Comparison of ENCODE assay signal across 9 cellular contexts in genomic region chr1:153597206-153597605, GRCh38. TPM values are rescaled to one million over a fixed set of nuclear protein-coding genes. Genes with fewer than 3 reads are reported as not detected.
DNase-seq lines count a peak whose midpoint lies in the region; ATAC-seq and TF ChIP-seq lines count a peak whose summit lies in the region.
"Had no signal": no experiment of that assay in that cellular context is flagged by ENCODE, and none has a peak within 500 bp of the region (broad histone marks: within the 10 kb centered on the region; RNA-seq: fewer than 3 reads in every experiment).

No MANE protein-coding gene starts in this region.

- CTCF ChIA-PET in Panc1 (lab: Charles Lee): no interaction called here

- in situ Hi-C loops in Panc1 (cut with HindIII; ENCODE audit: low pct_unique_long_range_greater_than_20kb, low sequenced_read_pairs): no loop called here

- peaks cover 7 to 29% (median 17%) of the 10 kb centered on the region in 4 donors for H3K4me1 Mint-ChIP-seq in CD4-positive, CD25-positive, alpha-beta regulatory T cell

- H3K4me3 Mint-ChIP-seq in CD4-positive, CD25-positive, alpha-beta regulatory T cell: no peak overlapping the region

- POLR2A ChIA-PET in Panc1 (lab: Charles Lee): no interaction called here

- peak in 1 of 3 donors; percentile 42 for DNase-seq in CD4-positive, CD25-positive, alpha-beta regulatory T cell
- no peak for DNase-seq in Panc1 (ENCODE audit: low read depth, low spot score)
- DNase-seq in hepatic stellate cell (ENCODE audit: low spot score): peak; percentile 25
- no peak for DNase-seq in amygdala (lab: John Stamatoyannopoulos, UW)
- no peak for DNase-seq in DMS 273 (lab: John Stamatoyannopoulos, UW; ENCODE audit: unreplicated experiment)
- no peak for DNase-seq in T-helper 9 cell
- DNase-seq: DND-41, NCI-H2171 treated with DMSO at 0.1 percent for 48 hours had no signal

- ATAC-seq in CD4-positive, CD25-positive, alpha-beta regulatory T cell (ENCODE audit: low read depth in 2 of 2): peak; percentile 46 to 52
- ATAC-seq in Panc1: peak; percentile 61; the same call in 1 of the 2 replicates

- H3K27me3 ChIP-seq in CD4-positive, CD25-positive, alpha-beta regulatory T cell (ENCODE audit: control insufficient read depth, insufficient read depth, low read length): no peaks in the 10 kb centered on the region
- no peaks in the 10 kb centered on the region for H3K27me3 ChIP-seq in Panc1 (ENCODE audit: control insufficient read depth, insufficient read depth, low read length)
- H3K27me3 ChIP-seq: cardiac muscle cell had no signal

- no peak for TF ChIP-seq CTCF in Panc1 (IDR thresholded peaks at IDR 0.05)

- no peak overlapping the region for H3K27ac ChIP-seq in CD4-positive, CD25-positive, alpha-beta regulatory T cell (ENCODE audit: insufficient read depth, low read length, poor library complexity, severe bottlenecking)
- no peak overlapping the region for H3K27ac ChIP-seq in Panc1 (ENCODE audit: low read length)
- H3K27ac ChIP-seq: cardiac muscle cell had no signal

- H3K36me3 Mint-ChIP-seq in CD4-positive, CD25-positive, alpha-beta regulatory T cell: no peaks in the 10 kb centered on the region

- H3K36me3 ChIP-seq in CD4-positive, CD25-positive, alpha-beta regulatory T cell (ENCODE audit: control insufficient read depth, insufficient read depth, low read length): no peaks in the 10 kb centered on the region
- no peaks in the 10 kb centered on the region for H3K36me3 ChIP-seq in Panc1 (ENCODE audit: control insufficient read depth, insufficient read depth, low read length)
- H3K36me3 ChIP-seq: cardiac muscle cell had no signal

- intact Hi-C loops in Panc1 (cut with micrococcal nuclease; ENCODE audit: unreplicated experiment): no loop called here

- BruUV-seq in Panc1 (replicated peaks; lab: Mats Ljungman, UMichigan): no TSS peak

- peaks cover 10% of the 10 kb centered on the region for H3K4me1 ChIP-seq in CD4-positive, CD25-positive, alpha-beta regulatory T cell (ENCODE audit: control insufficient read depth, insufficient read depth, low read length, poor library complexity, severe bottlenecking)
- H3K4me1 ChIP-seq in Panc1 (ENCODE audit: control insufficient read depth, insufficient read depth, low read length): no peaks in the 10 kb centered on the region

- no peaks in the 10 kb centered on the region for H3K9me3 ChIP-seq in CD4-positive, CD25-positive, alpha-beta regulatory T cell (ENCODE audit: control insufficient read depth in 2 of 2, low read length in 2 of 2)
- H3K9me3 ChIP-seq in Panc1 (ENCODE audit: control insufficient read depth, insufficient read depth, low read depth, low read length): no peaks in the 10 kb centered on the region

- H3K4me3 ChIP-seq in CD4-positive, CD25-positive, alpha-beta regulatory T cell (ENCODE audit: low read depth, low read length): no peak overlapping the region
- no peak overlapping the region for H3K4me3 ChIP-seq in Panc1 (ENCODE audit: low read depth in 2 of 2, low read length in 2 of 2)
- H3K4me3 ChIP-seq: cardiac muscle cell had no signal

- H3K27ac Mint-ChIP-seq in CD4-positive, CD25-positive, alpha-beta regulatory T cell: peak overlapping the region in 2 of 3 donors; percentile 54 to 69

- no peaks in the 10 kb centered on the region for H3K27me3 Mint-ChIP-seq in CD4-positive, CD25-positive, alpha-beta regulatory T cell

- no peaks in the 10 kb centered on the region for H3K9me3 Mint-ChIP-seq in CD4-positive, CD25-positive, alpha-beta regulatory T cell

RNA-seq across cellular contexts. Expression of gene S100A16, which starts 15.7 kb away (rescaled TPM):
- not detected for total RNA-seq in CD4-positive, CD25-positive, alpha-beta regulatory T cell
- not detected for polyA plus RNA-seq in CD4-positive, CD25-positive, alpha-beta regulatory T cell
- total RNA-seq in Panc1 (2021; ENCODE audit: unreplicated experiment): 61.6 TPM
- 95.0 TPM for polyA plus RNA-seq in Panc1 (2012; ENCODE audit: insufficient read length)

RNA-seq across cellular contexts. Expression of gene S100A14, which starts 18.9 kb away (rescaled TPM):
- total RNA-seq in CD4-positive, CD25-positive, alpha-beta regulatory T cell: not detected
- polyA plus RNA-seq in CD4-positive, CD25-positive, alpha-beta regulatory T cell: not detected
- total RNA-seq in Panc1 (2021; ENCODE audit: unreplicated experiment): 0.57 TPM
- polyA plus RNA-seq in Panc1 (2012; ENCODE audit: insufficient read length): not detected

RNA-seq across cellular contexts. Expression of gene S100A13, which starts 30.1 kb away (rescaled TPM):
- 6.4 TPM for total RNA-seq in CD4-positive, CD25-positive, alpha-beta regulatory T cell
- polyA plus RNA-seq in CD4-positive, CD25-positive, alpha-beta regulatory T cell: 1 to 10 TPM in 2 of 4 donors, under 1 TPM in 2; 0.41 to 1.8 (median 1.3) TPM
- 111 TPM for total RNA-seq in Panc1 (2021; ENCODE audit: unreplicated experiment)
- 218 TPM for polyA plus RNA-seq in Panc1 (2012; ENCODE audit: insufficient read length)

RNA-seq across cellular contexts. Expression of gene S100A1, which starts 31.0 kb away (rescaled TPM):
- total RNA-seq in CD4-positive, CD25-positive, alpha-beta regulatory T cell: not detected
- polyA plus RNA-seq in CD4-positive, CD25-positive, alpha-beta regulatory T cell: not detected
- 2.9 TPM for total RNA-seq in Panc1 (2021; ENCODE audit: unreplicated experiment)
- polyA plus RNA-seq in Panc1 (2012; ENCODE audit: insufficient read length): 8.0 TPM
- polyA plus RNA-seq: cardiac muscle cell had no signal

RNA-seq across cellular contexts. Expression of gene S100A2, which starts 31.6 kb away (rescaled TPM):
- not detected for total RNA-seq in CD4-positive, CD25-positive, alpha-beta regulatory T cell
- not detected for polyA plus RNA-seq in CD4-positive, CD25-positive, alpha-beta regulatory T cell
- 6.2 TPM for total RNA-seq in Panc1 (2021; ENCODE audit: unreplicated experiment)
- 10.7 TPM for polyA plus RNA-seq in Panc1 (2012; ENCODE audit: insufficient read length)
- total RNA-seq: cardiac muscle cell had no signal

Comparison
In these comparisons a context has a peak if more than half of its experiments do, and no peak if none do; other contexts are left out.
1. RNA of gene S100A16, which starts 15.7 kb away (total RNA-seq): 61.6 TPM in Panc1 (single experiment); not detected in CD4-positive, CD25-positive, alpha-beta regulatory T cell (single experiment); every median in the first group is over 10 times any median in the second.
2. RNA of gene S100A13, which starts 30.1 kb away (total RNA-seq): 111 TPM in Panc1 (single experiment); 6.4 TPM in CD4-positive, CD25-positive, alpha-beta regulatory T cell (single experiment); every median in the first group is over 10 times any median in the second.